ENCODE assay signal across 9 cellular contexts in the genomic region with DNA sequence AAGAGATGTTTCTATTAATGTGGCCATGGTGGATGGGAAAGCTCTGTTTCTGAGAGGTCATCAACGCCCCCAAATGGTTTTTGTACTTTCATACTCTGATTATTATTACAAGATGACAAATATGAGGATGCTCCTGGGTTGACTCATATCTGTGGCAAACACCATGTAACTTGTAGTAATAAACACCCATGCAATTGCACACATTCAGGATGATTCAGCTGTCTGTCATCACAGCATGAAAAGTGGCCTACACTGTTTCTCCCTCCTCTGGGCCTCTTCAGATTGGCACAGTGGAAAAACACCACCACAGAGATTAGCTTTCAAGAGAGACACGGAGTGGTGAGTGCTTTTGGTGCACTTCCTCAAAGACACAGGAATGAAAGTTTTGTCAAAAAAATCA.
A peak's percentile ranks its signal among the peaks of the same experiment; 100 is the strongest.
DNase-seq lines count a peak whose midpoint lies in the region; ATAC-seq and TF ChIP-seq lines count a peak whose summit lies in the region.
"Had no signal": no experiment of that assay in that cellular context is flagged by ENCODE, and none has a peak within 500 bp of the region (broad histone marks: within the 10 kb centered on the region; RNA-seq: fewer than 3 reads in every experiment).

No MANE protein-coding gene starts in this region.

- no peak overlapping the region for H3K4me3 ChIP-seq in astrocyte of the cerebellum (ENCODE audit: low read depth, low read length)
- no peak overlapping the region for H3K4me3 ChIP-seq in smooth muscle cell

- H3K9ac ChIP-seq in smooth muscle cell (ENCODE audit: low read depth): no peak overlapping the region

- no peak overlapping the region for H3K4me3 Mint-ChIP-seq in activated CD4-positive, alpha-beta T cell treated with anti-CD3 and anti-CD28 coated beads, Interleukin-2, amount 10 ng/mL, durations not matched to agents 7 days and 5 days
- no peak overlapping the region for H3K4me3 Mint-ChIP-seq in effector memory CD8-positive, alpha-beta T cell
- H3K4me3 Mint-ChIP-seq: CD4-positive, alpha-beta memory T cell had no signal

- no peaks in the 10 kb centered on the region for H3K27me3 ChIP-seq in smooth muscle cell (ENCODE audit: low read depth)

- POLR2A ChIA-PET in activated CD4-positive, alpha-beta T cell treated with anti-CD3 and anti-CD28 coated beads, Interleukin-2, amount 10 ng/mL, durations not matched to agents 7 days and 5 days (lab: Charles Lee): interaction anchor here (0.6 kb wide), 1 partner anchor 599 kb away, joined by 3 read pairs; no protein-coding TSS in a partner anchor

- peak; percentile 14 to 28 for DNase-seq in activated CD4-positive, alpha-beta T cell treated with anti-CD3 and anti-CD28 coated beads, Interleukin-2, amount 50 U/mL, for 48 hours
- DNase-seq in activated CD4-positive, alpha-beta T cell treated with anti-CD3 and anti-CD28 coated beads, Interleukin-2, amount 10 ng/mL, durations not matched to agents 7 days and 5 days: no peak
- DNase-seq in HS-27A (ENCODE audit: low read depth) (peak; percentile 96), astrocyte of the cerebellum (ENCODE audit: low read depth) (peak; percentile 78), smooth muscle cell (lab: John Stamatoyannopoulos, UW; ENCODE audit: unreplicated experiment) (no peak), NCI-H2029 treated with DMSO at 0.1 percent for 48 hours (lab: John Stamatoyannopoulos, UW) (no peak)
- DNase-seq in effector memory CD8-positive, alpha-beta T cell: no peak
- DNase-seq in activated CD4-positive, alpha-beta T cell treated with anti-CD3 and anti-CD28 coated beads, Interleukin-2, amount 50 U/mL, for 4 hours: no peak
- DNase-seq: CD4-positive, alpha-beta memory T cell had no signal

- H3K27me3 Mint-ChIP-seq in activated CD4-positive, alpha-beta T cell treated with anti-CD3 and anti-CD28 coated beads, Interleukin-2, amount 10 ng/mL, durations not matched to agents 7 days and 5 days: no peaks in the 10 kb centered on the region
- H3K27me3 Mint-ChIP-seq in effector memory CD8-positive, alpha-beta T cell: no peaks in the 10 kb centered on the region

- no peaks in the 10 kb centered on the region for H3K9me3 ChIP-seq in smooth muscle cell (replicated peaks; ENCODE audit: low read depth)

- H3K27ac Mint-ChIP-seq in activated CD4-positive, alpha-beta T cell treated with anti-CD3 and anti-CD28 coated beads, Interleukin-2, amount 10 ng/mL, durations not matched to agents 7 days and 5 days: no peak overlapping the region
- no peak overlapping the region for H3K27ac Mint-ChIP-seq in effector memory CD8-positive, alpha-beta T cell
- H3K27ac Mint-ChIP-seq: CD4-positive, alpha-beta memory T cell had no signal

- peak overlapping the region; percentile 56 for H3K27ac ChIP-seq in smooth muscle cell (ENCODE audit: low read depth)

- peaks cover 3% of the 10 kb centered on the region for H3K4me1 Mint-ChIP-seq in activated CD4-positive, alpha-beta T cell treated with anti-CD3 and anti-CD28 coated beads, Interleukin-2, amount 10 ng/mL, durations not matched to agents 7 days and 5 days
- no peaks in the 10 kb centered on the region for H3K4me1 Mint-ChIP-seq in effector memory CD8-positive, alpha-beta T cell (ENCODE audit: low read depth in 2 of 2)
- H3K4me1 Mint-ChIP-seq: CD4-positive, alpha-beta memory T cell had no signal

- in situ Hi-C loops in astrocyte of the cerebellum (cut with HindIII; ENCODE audit: low sequenced_read_pairs): no loop called here

- no peaks in the 10 kb centered on the region for H3K36me3 Mint-ChIP-seq in activated CD4-positive, alpha-beta T cell treated with anti-CD3 and anti-CD28 coated beads, Interleukin-2, amount 10 ng/mL, durations not matched to agents 7 days and 5 days (ENCODE audit: low read depth)
- H3K36me3 Mint-ChIP-seq in effector memory CD8-positive, alpha-beta T cell (ENCODE audit: insufficient read depth): no peaks in the 10 kb centered on the region
- H3K36me3 Mint-ChIP-seq: CD4-positive, alpha-beta memory T cell had no signal

- H3F3A ChIP-seq in smooth muscle cell (ENCODE audit: low read depth): peaks cover 12% of the 10 kb centered on the region

- H3K4me1 ChIP-seq in smooth muscle cell (ENCODE audit: low read depth): peaks cover 18% of the 10 kb centered on the region

- peak overlapping the region; percentile 49 for H3K4me2 ChIP-seq in smooth muscle cell

- ATAC-seq in effector memory CD8-positive, alpha-beta T cell (replicated peaks): no peak

- H3K79me2 ChIP-seq in smooth muscle cell (ENCODE audit: low read depth): no peaks in the 10 kb centered on the region

- no peak overlapping the region for H2AFZ ChIP-seq in smooth muscle cell (ENCODE audit: low read depth)

- TF ChIP-seq CTCF in astrocyte of the cerebellum (IDR thresholded peaks at IDR 0.05; ENCODE audit: low read depth, low read length, missing control alignments) (no peak), smooth muscle cell (IDR thresholded peaks at IDR 0.05; ENCODE audit: borderline replicate concordance, insufficient read depth, poor library complexity, severe bottlenecking) (no peak)

- CTCF ChIA-PET in activated CD4-positive, alpha-beta T cell treated with anti-CD3 and anti-CD28 coated beads, Interleukin-2, amount 10 ng/mL, durations not matched to agents 7 days and 5 days (lab: Charles Lee): no interaction called here

- H4K20me1 ChIP-seq in smooth muscle cell (ENCODE audit: low read depth): no peaks in the 10 kb centered on the region

- peaks cover 4% of the 10 kb centered on the region for H3K9me3 Mint-ChIP-seq in activated CD4-positive, alpha-beta T cell treated with anti-CD3 and anti-CD28 coated beads, Interleukin-2, amount 10 ng/mL, durations not matched to agents 7 days and 5 days
- H3K9me3 Mint-ChIP-seq in effector memory CD8-positive, alpha-beta T cell: no peaks in the 10 kb centered on the region

- 13% methylated on average over 2 of the region's 2 CpGs for WGBS in smooth muscle cell (ENCODE audit: low lambda C conversion rate)

- no peaks in the 10 kb centered on the region for H3K36me3 ChIP-seq in smooth muscle cell (ENCODE audit: low read depth)

Comparison
In these comparisons a context has a peak if more than half of its experiments do, and no peak if none do; other contexts are left out.
1. DNase-seq: peak in activated CD4-positive, alpha-beta T cell treated with anti-CD3 and anti-CD28 coated beads, Interleukin-2, amount 50 U/mL, for 48 hours (2 of 2), HS-27A (single experiment) and astrocyte of the cerebellum (single experiment); none in activated CD4-positive, alpha-beta T cell treated with anti-CD3 and anti-CD28 coated beads, Interleukin-2, amount 10 ng/mL, durations not matched to agents 7 days and 5 days (single experiment), smooth muscle cell (single experiment), effector memory CD8-positive, alpha-beta T cell (0 of 3), NCI-H2029 treated with DMSO at 0.1 percent for 48 hours (single experiment) and activated CD4-positive, alpha-beta T cell treated with anti-CD3 and anti-CD28 coated beads, Interleukin-2, amount 50 U/mL, for 4 hours (0 of 2).